1 cellular context compared by ENCODE assay signal in genomic region chr19:41263850-41264580, GRCh38.
TF ChIP-seq lines count a peak whose summit lies in the region.

TSS of gene HNRNPUL1 (plus strand) at chr19:41264372. CDS start at chr19:41264504, 132 bp downstream.

TF ChIP-seq in K562, 482 proteins besides CTCF, POLR2A, EP300 and RAD21 (continued from another document and continues in another):
- TF ChIP-seq NR2C1 (IDR thresholded peaks at IDR 0.05): peak; percentile 83
- TF ChIP-seq NR2C1 (tag; IDR thresholded peaks at IDR 0.05): peak; percentile 69
- TF ChIP-seq ZNF511 (CRISPR knock-in tag; IDR thresholded peaks at IDR 0.05): peak; percentile 94; the same call in 1 of the 2 replicates
- TF ChIP-seq SAP30 (IDR thresholded peaks at IDR 0.05; ENCODE audit: borderline replicate concordance, insufficient read depth, low read depth, low read length, poor library complexity, severe bottlenecking): peak; percentile 44
- peak; percentile 64; the same call in 1 of the 2 replicates for TF ChIP-seq SPI1 (IDR thresholded peaks at IDR 0.05; ENCODE audit: borderline replicate concordance, low read depth, low read length)
- no peak for TF ChIP-seq HOMEZ (CRISPR knock-in tag; IDR thresholded peaks at IDR 0.05)
- TF ChIP-seq SMAD4 (CRISPR knock-in tag; conservative IDR thresholded peaks at IDR 0.05): peak; percentile 86
- no peak for TF ChIP-seq TAL1 (IDR thresholded peaks at IDR 0.05)
- TF ChIP-seq ID3 (CRISPR knock-in tag; IDR thresholded peaks at IDR 0.05): no peak
- peak; percentile 91 for TF ChIP-seq ID3 (tag; IDR thresholded peaks at IDR 0.05)
- no peak for TF ChIP-seq NFE2L1 (tag; IDR thresholded peaks at IDR 0.05; ENCODE audit: borderline replicate concordance, low read depth)
- TF ChIP-seq CTBP1 (IDR thresholded peaks at IDR 0.05; ENCODE audit: borderline replicate concordance): peak; percentile 65
- TF ChIP-seq KDM4B (IDR thresholded peaks at IDR 0.05; ENCODE audit: borderline replicate concordance in 2 of 2, low read depth in 1 of 2): peak in 1 of 2 experiments; percentile 99; a peak in 2 of 4 replicates
- TF ChIP-seq BMI1 (IDR thresholded peaks at IDR 0.05; ENCODE audit: low read length): no peak
- TF ChIP-seq ZBTB33 (CRISPR knock-in tag; IDR thresholded peaks at IDR 0.05): peak; percentile 69; the same call in 1 of the 2 replicates
- no peak for TF ChIP-seq ZNF655 (CRISPR knock-in tag; IDR thresholded peaks at IDR 0.05)
- TF ChIP-seq POLR2AphosphoS2 (IDR thresholded peaks at IDR 0.05; ENCODE audit: low read length): peak; percentile 70; the same call in 1 of the 2 replicates
- TF ChIP-seq ZNF398 (CRISPR knock-in tag; IDR thresholded peaks at IDR 0.05): no peak
- peak; percentile 69 for TF ChIP-seq HCFC1 (IDR thresholded peaks at IDR 0.05; ENCODE audit: low read depth, low read length)
- no peak for TF ChIP-seq ZKSCAN3 (CRISPR knock-in tag; IDR thresholded peaks at IDR 0.05)
- TF ChIP-seq RAD51 (IDR thresholded peaks at IDR 0.05; ENCODE audit: borderline replicate concordance, low read depth): 0 out of 2 replicates have a peak, but pooled peaks have one; percentile 13
- no peak for TF ChIP-seq THRB (CRISPR knock-in tag; conservative IDR thresholded peaks at IDR 0.05)
- TF ChIP-seq MLLT1 (IDR thresholded peaks at IDR 0.05): peak; percentile 49 to 98; a peak in 3 of 4 replicates
- no peak for TF ChIP-seq ZNF384 (IDR thresholded peaks at IDR 0.05; ENCODE audit: low read depth, low read length)
- TF ChIP-seq MAX (CRISPR knock-in tag; IDR thresholded peaks at IDR 0.05): peak; percentile 97
- TF ChIP-seq LEF1 (IDR thresholded peaks at IDR 0.05): peak; percentile 89
- TF ChIP-seq ZNF431 (CRISPR knock-in tag; IDR thresholded peaks at IDR 0.05): 0 out of 2 replicates have a peak, but pooled peaks have one; percentile 16
- TF ChIP-seq JUN (IDR thresholded peaks at IDR 0.05; ENCODE audit: borderline replicate concordance, low read depth, low read length): no peak
- TF ChIP-seq JUN (CRISPR knock-in tag; IDR thresholded peaks at IDR 0.05; ENCODE audit: borderline replicate concordance): no peak
- no peak for TF ChIP-seq SMARCE1 (IDR thresholded peaks at IDR 0.05)
- peak; percentile 95 for TF ChIP-seq L3MBTL2 (IDR thresholded peaks at IDR 0.05)
- peak; percentile 92 for TF ChIP-seq CREM (IDR thresholded peaks at IDR 0.05; ENCODE audit: low read depth)
- TF ChIP-seq ARNT (IDR thresholded peaks at IDR 0.05): 0 out of 4 replicates have a peak, but pooled peaks of 1 of the 2 experiments have one; percentile 30
- peak; percentile 78; the same call in 1 of the 2 replicates for TF ChIP-seq CEBPZ (IDR thresholded peaks at IDR 0.05; ENCODE audit: borderline replicate concordance, low read depth, low read length)
- 0 out of 2 replicates have a peak, but pooled peaks have one; percentile 37 for TF ChIP-seq DIDO1 (tag; IDR thresholded peaks at IDR 0.05; ENCODE audit: low read depth)
- no peak for TF ChIP-seq ZFP36 (IDR thresholded peaks at IDR 0.05; ENCODE audit: low read depth, low read length, partially characterized antibody)
- peak; percentile 59; the same call in 1 of the 2 replicates for TF ChIP-seq SNIP1 (IDR thresholded peaks at IDR 0.05; ENCODE audit: low read depth)
- TF ChIP-seq NCOR1 (IDR thresholded peaks at IDR 0.05): peak; percentile 24; the same call in 1 of the 2 replicates
- peak; percentile 87; the same call in 1 of the 2 replicates for TF ChIP-seq SRSF1 (IDR thresholded peaks at IDR 0.05; ENCODE audit: low read depth, low read length)
- no peak for TF ChIP-seq NR0B1 (IDR thresholded peaks at IDR 0.05; ENCODE audit: partially characterized antibody)
- no peak for TF ChIP-seq HBP1 (CRISPR knock-in tag; IDR thresholded peaks at IDR 0.05)
- TF ChIP-seq NBN (IDR thresholded peaks at IDR 0.05; ENCODE audit: low read depth): peak; percentile 81
- no peak for TF ChIP-seq KHSRP (IDR thresholded peaks at IDR 0.05)
- no peak for TF ChIP-seq TAF15 (IDR thresholded peaks at IDR 0.05; ENCODE audit: low read depth, low read length)
- TF ChIP-seq SRSF7 (optimal IDR thresholded peaks at IDR 0.05; ENCODE audit: low read depth, low read length): no peak
- TF ChIP-seq HNRNPUL1 (IDR thresholded peaks at IDR 0.05; ENCODE audit: low read length): no peak
- TF ChIP-seq POLR2B (IDR thresholded peaks at IDR 0.05; ENCODE audit: low read depth, partially characterized antibody): peak; percentile 27
- peak; percentile 80 for TF ChIP-seq ATF7 (IDR thresholded peaks at IDR 0.05)
- 0 out of 2 replicates have a peak, but pooled peaks have one; percentile 23 for TF ChIP-seq POLR2AphosphoS5 (IDR thresholded peaks at IDR 0.05; ENCODE audit: control insufficient read depth, insufficient read depth, low read depth, low read length)
